Comparison of ENCODE assay signal across 8 cellular contexts in the genomic region with DNA sequence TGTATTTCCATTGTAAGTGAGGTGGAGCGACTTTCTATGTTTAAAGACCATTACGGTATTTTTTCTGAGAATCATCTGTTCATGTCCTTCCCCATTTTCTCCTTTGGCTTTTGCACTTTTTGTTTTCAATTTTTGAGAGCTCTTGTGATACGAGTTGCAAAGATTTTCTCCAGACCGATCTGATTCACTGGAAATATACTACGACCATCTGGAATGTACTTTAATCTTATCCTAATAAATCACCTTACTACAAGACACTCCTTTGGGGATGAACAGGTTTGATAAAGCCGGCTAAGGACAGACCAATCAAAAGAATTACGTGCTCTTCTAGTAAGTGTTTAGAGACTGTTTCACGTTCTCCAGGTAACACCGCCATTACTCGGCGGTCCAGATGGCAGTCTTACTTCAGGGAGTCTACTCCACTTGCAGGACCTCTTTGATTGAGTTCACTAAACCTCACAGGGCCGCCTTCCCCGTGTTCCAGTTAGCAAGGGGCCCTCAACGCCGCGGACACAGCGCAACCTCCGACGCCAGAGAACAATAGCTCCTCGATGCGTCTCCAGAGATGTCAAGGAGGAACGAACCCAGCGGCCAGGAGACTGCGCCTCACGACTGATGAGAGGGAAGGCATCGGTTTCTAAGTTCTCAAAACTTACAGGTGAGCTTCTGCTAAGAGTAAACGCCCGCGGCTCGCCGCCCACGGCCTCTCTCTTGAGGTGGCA. TPM values are rescaled to one million over a fixed set of nuclear protein-coding genes. Genes with fewer than 3 reads are reported as not detected.
A peak's percentile ranks its signal among the peaks of the same experiment; 100 is the strongest.
DNase-seq lines count a peak whose midpoint lies in the region; ATAC-seq and TF ChIP-seq lines count a peak whose summit lies in the region.

No MANE protein-coding gene starts in this region.

- H3K36me3 ChIP-seq in BLaER1 treated with 17β-estradiol and CSF1 and Interleukin-3, amounts not matched to agents 10 nM and 100 nM, result peaks cover 16 to 53% (median 44%) of the 10 kb centered on the region in 11 experiments; a peak in 21 of 22 replicates
- peaks cover 45% of the 10 kb centered on the region for H3K36me3 ChIP-seq in KOPT-K1 (ENCODE audit: insufficient read depth, low read length)
- no peaks in the 10 kb centered on the region for H3K36me3 ChIP-seq in kidney epithelial cell (ENCODE audit: control insufficient read depth, insufficient read depth, low read length)
- H3K36me3 ChIP-seq in subcutaneous abdominal adipose tissue (ENCODE audit: control insufficient read depth in 5 of 5, insufficient read depth in 5 of 5, low read length in 5 of 5), result no peaks in the 10 kb centered on the region

- H3K4me1 ChIP-seq in BLaER1 treated with 17β-estradiol and CSF1 and Interleukin-3, amounts not matched to agents 10 nM and 100 nM, result peaks cover 23 to 47% (median 35%) of the 10 kb centered on the region in 10 experiments
- peaks cover 0 to 40% (median 33%) of the 10 kb centered on the region in 5 donors for H3K4me1 ChIP-seq in subcutaneous abdominal adipose tissue (ENCODE audit: control insufficient read depth in 5 of 5, insufficient read depth in 5 of 5, low read length in 5 of 5)

- peaks cover 31 to 51% (median 38%) of the 10 kb centered on the region in 11 experiments for H4K20me1 ChIP-seq in BLaER1 treated with 17β-estradiol and CSF1 and Interleukin-3, amounts not matched to agents 10 nM and 100 nM

- peak overlapping the region; percentile 90 to 99 (median 94) for H3K4me3 ChIP-seq in BLaER1 treated with 17β-estradiol and CSF1 and Interleukin-3, amounts not matched to agents 10 nM and 100 nM
- H3K4me3 ChIP-seq in kidney epithelial cell (ENCODE audit: low read depth, low read length) (peak overlapping the region; percentile 95), subcutaneous abdominal adipose tissue (ENCODE audit: low read depth in 1 of 5, low read length in 5 of 5) (peak overlapping the region; percentile 75 to 95 (median 91))

- DNase-seq in kidney epithelial cell (ENCODE audit: low read depth), result no peak
- no peak for DNase-seq in activated CD4-positive, alpha-beta T cell treated with anti-CD3 and anti-CD28 coated beads for 4 hours
- no peak for DNase-seq in stimulated activated CD4-positive, alpha-beta T cell treated with anti-CD3 and anti-CD28 coated beads, Interleukin-2, amount 100 ng/mL, for 24 hours

- peaks cover 5 to 14% (median 11%) of the 10 kb centered on the region in 11 experiments; a peak in 17 of 22 replicates for H3K9me3 ChIP-seq in BLaER1 treated with 17β-estradiol and CSF1 and Interleukin-3, amounts not matched to agents 10 nM and 100 nM (replicated peaks in 1 of 11)
- H3K9me3 ChIP-seq in KOPT-K1 (ENCODE audit: insufficient read depth, low read length, poor library complexity, severe bottlenecking) (no peaks in the 10 kb centered on the region), subcutaneous abdominal adipose tissue (ENCODE audit: control insufficient read depth in 5 of 5, low read length in 5 of 5) (peaks cover 0 to 4% (median 0%) of the 10 kb centered on the region in 5 donors)

- peak; percentile 19 for ATAC-seq in GM19438 (IDR thresholded peaks at IDR 0.05; ENCODE audit: low read depth, unreplicated experiment)

- peak overlapping the region; percentile 98 to 100 (median 99) for H3K27ac ChIP-seq in BLaER1 treated with 17β-estradiol and CSF1 and Interleukin-3, amounts not matched to agents 10 nM and 100 nM
- peak overlapping the region; percentile 97 for H3K27ac ChIP-seq in KOPT-K1 (ENCODE audit: low read depth, low read length, poor library complexity, severe bottlenecking)
- peak overlapping the region; percentile 98 for H3K27ac ChIP-seq in angular gyrus (ENCODE audit: low read depth, low read length)
- peak overlapping the region; percentile 95 for H3K27ac ChIP-seq in subcutaneous abdominal adipose tissue (ENCODE audit: low read depth, low read length)

- no peaks in the 10 kb centered on the region for H3K27me3 ChIP-seq in BLaER1 treated with 17β-estradiol and CSF1 and Interleukin-3, amounts not matched to agents 10 nM and 100 nM
- H3K27me3 ChIP-seq in kidney epithelial cell (ENCODE audit: control insufficient read depth, insufficient read depth, low read length), result no peaks in the 10 kb centered on the region
- no peaks in the 10 kb centered on the region for H3K27me3 ChIP-seq in subcutaneous abdominal adipose tissue (ENCODE audit: control insufficient read depth in 5 of 5, insufficient read depth in 4 of 5, low read length in 5 of 5)

- no peak for TF ChIP-seq CTCF in kidney epithelial cell (IDR thresholded peaks at IDR 0.05; ENCODE audit: insufficient read depth, low read length, poor library complexity, severe bottlenecking)

- peak overlapping the region; percentile 77 to 96 (median 87) for H3K4me2 ChIP-seq in BLaER1 treated with 17β-estradiol and CSF1 and Interleukin-3, amounts not matched to agents 10 nM and 100 nM

- peak overlapping the region; percentile 98 to 100 (median 100) for H3K9ac ChIP-seq in BLaER1 treated with 17β-estradiol and CSF1 and Interleukin-3, amounts not matched to agents 10 nM and 100 nM
- H3K9ac ChIP-seq in subcutaneous abdominal adipose tissue (ENCODE audit: low read length in 5 of 5), result peak overlapping the region; percentile 43 to 95 (median 89)

RNA-seq across cellular contexts. Expression of a gene that starts 0.9 kb away (rescaled TPM):
- 86.9 and 88.3 TPM in 2 replicates for total RNA-seq in kidney epithelial cell

RNA-seq across cellular contexts. Expression of a gene that starts 33.3 kb away (rescaled TPM):
- total RNA-seq in kidney epithelial cell, result 482 and 495 TPM in 2 replicates

RNA-seq across cellular contexts. Expression of a gene that starts 35.5 kb away (rescaled TPM):
- total RNA-seq in kidney epithelial cell, result 26.6 and 34.1 TPM in 2 replicates
